Comparison of ENCODE assay signal across 8 cellular contexts in genomic region chr5:119411291-119411934, GRCh38. TPM values are rescaled to one million over a fixed set of nuclear protein-coding genes. Genes with fewer than 3 reads are reported as not detected.
DNase-seq lines count a peak whose midpoint lies in the region; ATAC-seq and TF ChIP-seq lines count a peak whose summit lies in the region.

No MANE protein-coding gene starts in this region.

- no peaks in the 10 kb centered on the region for H3K9me3 ChIP-seq in SJCRH30 (replicated peaks)
- H3K9me3 ChIP-seq in prostate gland: no peaks in the 10 kb centered on the region

- H4K20me1 ChIP-seq in GM23338 (replicated peaks; ENCODE audit: insufficient read depth): no peaks in the 10 kb centered on the region

- peaks cover 10% of the 10 kb centered on the region for H3K4me1 Mint-ChIP-seq in GM23338

- H3K27ac ChIP-seq in GM23338 (ENCODE audit: low read depth): no peak overlapping the region
- H3K27ac ChIP-seq in SJCRH30: peak overlapping the region; percentile 29; the same call in 1 of the 2 replicates
- peak overlapping the region; percentile 66 to 70 for H3K27ac ChIP-seq in prostate gland

- H3K36me3 Mint-ChIP-seq in GM23338 (ENCODE audit: low read depth): no peaks in the 10 kb centered on the region

- no peak overlapping the region; the same call in 1 of the 2 replicates for H3K27ac Mint-ChIP-seq in GM23338

- peak overlapping the region; percentile 6; the same call in 1 of the 2 replicates for H2AFZ ChIP-seq in GM23338

- 22% methylated on average over 9 of the region's 9 CpGs for WGBS in prostate gland

- H3K27me3 ChIP-seq in GM23338 (ENCODE audit: insufficient read depth): no peaks in the 10 kb centered on the region
- H3K27me3 ChIP-seq in SJCRH30: no peaks in the 10 kb centered on the region
- H3K27me3 ChIP-seq in prostate gland (replicated peaks; ENCODE audit: insufficient read depth): no peaks in the 10 kb centered on the region

- intact Hi-C loops in prostate gland (cut with DNase I): loop anchor here (5.0 to 10.0 kb wide), 2 partner anchors 54 to 387 kb away; partner anchors contain the start of gene TNFAIP8

- H3K27me3 Mint-ChIP-seq in GM23338 (ENCODE audit: insufficient read depth, low read depth, poor library complexity): peaks cover 2% of the 10 kb centered on the region

- TF ChIP-seq POLR2A in prostate gland (IDR thresholded peaks at IDR 0.05): no peak

- DNase-seq in GM23338 (ENCODE audit: low spot score): no peak
- DNase-seq in SJCRH30: no peak
- peak; percentile 11 for DNase-seq in fibroblast of gingiva (ENCODE audit: low read depth)
- no peak for DNase-seq in prostate gland (ENCODE audit: low spot score)
- DNase-seq in stimulated activated CD4-positive, alpha-beta T cell treated with anti-CD3 and anti-CD28 coated beads, Interleukin-4, amount 100 ng/mL, for 4 hours: no peak
- DNase-seq in NCI-H2227 (lab: John Stamatoyannopoulos, UW; ENCODE audit: unreplicated experiment): no peak
- DNase-seq in NCI-H1092 treated with DMSO at 0.1 percent for 48 hours (lab: John Stamatoyannopoulos, UW): no peak
- DNase-seq in activated CD8-positive, alpha-beta memory T cell treated with anti-CD3 and anti-CD28 coated beads, Interleukin-2, amount 50 U/mL, for 48 hours: no peak

- no peaks in the 10 kb centered on the region for H3K79me2 ChIP-seq in GM23338 (replicated peaks; ENCODE audit: insufficient read depth)

- H3K4me3 ChIP-seq in GM23338 (peak overlapping the region; percentile 48), SJCRH30 (peak overlapping the region; percentile 60), prostate gland (peak overlapping the region; percentile 19 to 39)

- H3F3A ChIP-seq in GM23338 (replicated peaks; ENCODE audit: low read depth): no peaks in the 10 kb centered on the region

- TF ChIP-seq CTCF in GM23338 (conservative IDR thresholded peaks at IDR 0.05; ENCODE audit: low read depth in 2 of 2): no peak; a peak in 1 of 4 replicates
- no peak for TF ChIP-seq CTCF in prostate gland (IDR thresholded peaks at IDR 0.05)

- H3K9me3 Mint-ChIP-seq in GM23338: no peaks in the 10 kb centered on the region

- peak overlapping the region; percentile 85 for H3K4me3 Mint-ChIP-seq in GM23338

- H3K36me3 ChIP-seq in GM23338 (ENCODE audit: insufficient read depth) (no peaks in the 10 kb centered on the region), SJCRH30 (no peaks in the 10 kb centered on the region), prostate gland (no peaks in the 10 kb centered on the region)

- peak; percentile 35 for ATAC-seq in GM23338

- H3K4me1 ChIP-seq in GM23338 (ENCODE audit: insufficient read depth) (0 out of 2 replicates have a peak, but pooled peaks cover 7% of the 10 kb centered on the region), SJCRH30 (no peaks in the 10 kb centered on the region), prostate gland (replicated peaks) (no peaks in the 10 kb centered on the region)

- H3K9me2 ChIP-seq in GM23338 (ENCODE audit: insufficient read depth): no peaks in the 10 kb centered on the region

- H3K4me2 ChIP-seq in GM23338: peak overlapping the region; percentile 68

TF ChIP-seq in GM23338, 12 proteins besides CTCF, POLR2A, EP300 and RAD21 (continues in another document):
- no peak for TF ChIP-seq EZH2phosphoT487 (IDR thresholded peaks at IDR 0.05; ENCODE audit: unreplicated experiment)
- no peak for TF ChIP-seq ETS1 (IDR thresholded peaks at IDR 0.05)
- no peak for TF ChIP-seq ZNF331 (CRISPR knock-in tag; IDR thresholded peaks at IDR 0.05; ENCODE audit: low read depth)
- no peak for TF ChIP-seq NANOG (IDR thresholded peaks at IDR 0.05; ENCODE audit: borderline replicate concordance)
- TF ChIP-seq ZNF462 (CRISPR knock-in tag; IDR thresholded peaks at IDR 0.05): no peak
- no peak for TF ChIP-seq CREB1 (CRISPR knock-in tag; IDR thresholded peaks at IDR 0.05; ENCODE audit: low read depth)
- no peak for TF ChIP-seq JUNB (IDR thresholded peaks at IDR 0.05; ENCODE audit: unreplicated experiment)

RNA-seq across cellular contexts. Expression of gene HSD17B4, which starts 40.9 kb away (rescaled TPM):
- total RNA-seq in GM23338 (2014; rRNA removed; shearing (Covaris generic)): 277 and 326 TPM in 2 replicates
- 328 and 332 TPM in 2 replicates for polyA plus RNA-seq in GM23338 (2016; fragmentation: Nextera tagmentation; extraction: Ambion mirVana)
- total RNA-seq in SJCRH30 (2014; rRNA removed; shearing (Covaris generic)): 140 and 141 TPM in 2 replicates
- total RNA-seq in prostate gland: 100 to 1,000 TPM in 1 of 2 donors, 10 to 100 TPM in 1; 93.7 to 225 TPM

RNA-seq across cellular contexts. Expression of gene TNFAIP8, which starts 55.6 kb away (rescaled TPM):
- 29.2 and 30.1 TPM in 2 replicates for total RNA-seq in GM23338 (2014; rRNA removed; shearing (Covaris generic))
- polyA plus RNA-seq in GM23338 (2016; fragmentation: Nextera tagmentation; extraction: Ambion mirVana): 10.6 and 12.8 TPM in 2 replicates
- 43.1 and 45.3 TPM in 2 replicates for total RNA-seq in SJCRH30 (2014; rRNA removed; shearing (Covaris generic))
- total RNA-seq in prostate gland: 10 to 100 TPM; 21.6 to 40.0 TPM
